ENCODE assay signal across 8 cellular contexts in genomic region chr2:72149556-72150156, GRCh38. TPM values are rescaled to one million over a fixed set of nuclear protein-coding genes. Genes with fewer than 3 reads are reported as not detected.
DNase-seq lines count a peak whose midpoint lies in the region; ATAC-seq lines count a peak whose summit lies in the region.

No MANE protein-coding gene starts in this region.

- POLR2A ChIA-PET in activated naive CD8-positive, alpha-beta T cell treated with anti-CD3 and anti-CD28 coated beads, Interleukin-2, amount 10 ng/mL, durations not matched to agents 7 days and 5 days (lab: Charles Lee): interaction anchor here (1.0 kb wide), 1 partner anchor 226 kb away, joined by 3 read pairs; no protein-coding TSS in a partner anchor

- H3K4me3 ChIP-seq in iPS-20b (ENCODE audit: low read length): peak overlapping the region; percentile 56

- H3K9ac ChIP-seq in iPS-20b (ENCODE audit: low read depth, low read length): no peak overlapping the region

- peak; percentile 4 for DNase-seq in stimulated activated CD4-positive, alpha-beta T cell treated with anti-CD3 and anti-CD28 coated beads, Interleukin-4, amount 100 ng/mL, for 24 hours
- DNase-seq in stimulated activated CD4-positive, alpha-beta T cell treated with anti-CD3 and anti-CD28 coated beads, Interleukin-2, amount 100 ng/mL, for 48 hours: no peak
- peak; percentile 33 for DNase-seq in activated naive CD8-positive, alpha-beta T cell treated with anti-CD3 and anti-CD28 coated beads, Interleukin-2, amount 10 ng/mL, durations not matched to agents 7 days and 5 days
- no peak for DNase-seq in middle frontal gyrus (ENCODE audit: extremely low spot score, low spot score)
- DNase-seq in effector CD8-positive, alpha-beta T cell (lab: John Stamatoyannopoulos, UW): no peak
- no peak for DNase-seq in DMS153 treated with DMSO at 0.1 percent for 48 hours (lab: John Stamatoyannopoulos, UW; ENCODE audit: unreplicated experiment)

- H3K36me3 Mint-ChIP-seq in activated naive CD8-positive, alpha-beta T cell treated with anti-CD3 and anti-CD28 coated beads, Interleukin-2, amount 10 ng/mL, durations not matched to agents 7 days and 5 days: peaks cover 6% of the 10 kb centered on the region
- peaks cover 7% of the 10 kb centered on the region for H3K36me3 Mint-ChIP-seq in stimulated activated memory B cell treated with anti-CD40 and anti-IgM and Interleukin-4, amounts not matched to agents 10 μg/mL and 1 μg/mL and 100 μg/mL, for 72 hours

- peaks cover 62% of the 10 kb centered on the region for H3K27me3 Mint-ChIP-seq in activated naive CD8-positive, alpha-beta T cell treated with anti-CD3 and anti-CD28 coated beads, Interleukin-2, amount 10 ng/mL, durations not matched to agents 7 days and 5 days
- H3K27me3 Mint-ChIP-seq in stimulated activated memory B cell treated with anti-CD40 and anti-IgM and Interleukin-4, amounts not matched to agents 10 μg/mL and 1 μg/mL and 100 μg/mL, for 72 hours: peaks cover 69% of the 10 kb centered on the region

- no peak overlapping the region for H3K27ac ChIP-seq in iPS-20b (ENCODE audit: low read length)

- peaks cover 9% of the 10 kb centered on the region; the same call in 1 of the 2 replicates for H3K4me1 ChIP-seq in iPS-20b (ENCODE audit: insufficient read depth, low read length)

- H3K4me3 Mint-ChIP-seq in activated naive CD8-positive, alpha-beta T cell treated with anti-CD3 and anti-CD28 coated beads, Interleukin-2, amount 10 ng/mL, durations not matched to agents 7 days and 5 days: peak overlapping the region; percentile 66
- H3K4me3 Mint-ChIP-seq in stimulated activated memory B cell treated with anti-CD40 and anti-IgM and Interleukin-4, amounts not matched to agents 10 μg/mL and 1 μg/mL and 100 μg/mL, for 72 hours: peak overlapping the region; percentile 65

- no peaks in the 10 kb centered on the region for H3K36me3 ChIP-seq in iPS-20b (ENCODE audit: insufficient read depth, low read depth, low read length)

- H3K9me3 ChIP-seq in iPS-20b (ENCODE audit: insufficient read depth, low read depth, low read length): peaks cover 7% of the 10 kb centered on the region; the same call in 1 of the 2 replicates

- peak; percentile 11 for ATAC-seq in activated naive CD8-positive, alpha-beta T cell treated with anti-CD3 and anti-CD28 coated beads, Interleukin-2, amount 10 ng/mL, durations not matched to agents 7 days and 5 days (ENCODE audit: low read depth)
- no peak for ATAC-seq in stimulated activated memory B cell treated with anti-CD40 and anti-IgM and Interleukin-4, amounts not matched to agents 10 μg/mL and 1 μg/mL and 100 μg/mL, for 72 hours

- H3K9me3 Mint-ChIP-seq in activated naive CD8-positive, alpha-beta T cell treated with anti-CD3 and anti-CD28 coated beads, Interleukin-2, amount 10 ng/mL, durations not matched to agents 7 days and 5 days: peaks cover 1% of the 10 kb centered on the region
- peaks cover 4% of the 10 kb centered on the region for H3K9me3 Mint-ChIP-seq in stimulated activated memory B cell treated with anti-CD40 and anti-IgM and Interleukin-4, amounts not matched to agents 10 μg/mL and 1 μg/mL and 100 μg/mL, for 72 hours

- peaks cover 28% of the 10 kb centered on the region for H3K4me1 Mint-ChIP-seq in activated naive CD8-positive, alpha-beta T cell treated with anti-CD3 and anti-CD28 coated beads, Interleukin-2, amount 10 ng/mL, durations not matched to agents 7 days and 5 days
- peaks cover 32% of the 10 kb centered on the region for H3K4me1 Mint-ChIP-seq in stimulated activated memory B cell treated with anti-CD40 and anti-IgM and Interleukin-4, amounts not matched to agents 10 μg/mL and 1 μg/mL and 100 μg/mL, for 72 hours

- no peak overlapping the region for H3K27ac Mint-ChIP-seq in activated naive CD8-positive, alpha-beta T cell treated with anti-CD3 and anti-CD28 coated beads, Interleukin-2, amount 10 ng/mL, durations not matched to agents 7 days and 5 days
- no peak overlapping the region for H3K27ac Mint-ChIP-seq in stimulated activated memory B cell treated with anti-CD40 and anti-IgM and Interleukin-4, amounts not matched to agents 10 μg/mL and 1 μg/mL and 100 μg/mL, for 72 hours

- peaks cover 84% of the 10 kb centered on the region for H3K27me3 ChIP-seq in iPS-20b (ENCODE audit: insufficient read depth, low read length)

RNA-seq across cellular contexts. Expression of gene CYP26B1, which starts 2.0 kb away (rescaled TPM):
- total RNA-seq in activated naive CD8-positive, alpha-beta T cell treated with anti-CD3 and anti-CD28 coated beads, Interleukin-2, amount 10 ng/mL, durations not matched to agents 7 days and 5 days: not detected

Comparison
In these comparisons a context has a peak if more than half of its experiments do, and no peak if none do; other contexts are left out.
1. DNase-seq: peak in stimulated activated CD4-positive, alpha-beta T cell treated with anti-CD3 and anti-CD28 coated beads, Interleukin-4, amount 100 ng/mL, for 24 hours (single experiment) and activated naive CD8-positive, alpha-beta T cell treated with anti-CD3 and anti-CD28 coated beads, Interleukin-2, amount 10 ng/mL, durations not matched to agents 7 days and 5 days (single experiment); none in stimulated activated CD4-positive, alpha-beta T cell treated with anti-CD3 and anti-CD28 coated beads, Interleukin-2, amount 100 ng/mL, for 48 hours (0 of 2), middle frontal gyrus (single experiment), effector CD8-positive, alpha-beta T cell (single experiment) and DMS153 treated with DMSO at 0.1 percent for 48 hours (single experiment).